In the genomic region with DNA sequence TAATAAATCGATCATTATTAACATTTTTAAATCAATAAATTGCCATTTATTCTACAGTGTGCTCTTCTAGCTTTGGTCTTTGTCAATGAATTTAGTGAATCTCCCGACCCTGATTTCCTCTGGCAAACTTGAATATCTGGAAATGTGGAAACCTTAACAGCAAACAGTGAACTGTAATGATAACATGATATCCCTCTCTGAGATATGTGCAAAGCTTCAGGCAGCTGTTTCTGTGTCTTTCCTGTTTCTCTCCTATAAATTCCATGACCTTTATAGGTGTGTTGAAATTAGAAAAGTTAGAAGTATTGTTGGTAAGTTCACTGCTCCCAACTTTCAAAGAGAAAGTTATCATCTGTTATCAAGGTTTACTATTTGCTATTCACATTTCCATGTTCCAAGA, we compare ENCODE assay signal across 20 cellular contexts.
DNase-seq lines count a peak whose midpoint lies in the region; ATAC-seq and TF ChIP-seq lines count a peak whose summit lies in the region.
"Had no signal": no experiment of that assay in that cellular context is flagged by ENCODE, and none has a peak within 500 bp of the region (broad histone marks: within the 10 kb centered on the region; RNA-seq: fewer than 3 reads in every experiment).

No MANE protein-coding gene starts in this region.

- no peak overlapping the region for H3K4me3 ChIP-seq in mammary epithelial cell (replicated peaks in 1 of 3; ENCODE audit: insufficient read depth in 1 of 3, low read depth in 2 of 3, low read length in 3 of 3)
- H3K4me3 ChIP-seq in breast epithelium: no peak overlapping the region
- H3K4me3 ChIP-seq in RWPE2 (ENCODE audit: severe bottlenecking): no peak overlapping the region
- H3K4me3 ChIP-seq in skeletal muscle satellite cell (ENCODE audit: low read length): no peak overlapping the region
- H3K4me3 ChIP-seq: A549; BLaER1 treated with 17β-estradiol and CSF1 and Interleukin-3, amounts not matched to agents 10 nM and 100 nM; GM23248 had no signal

- TF ChIP-seq CTCF in mammary epithelial cell (conservative IDR thresholded peaks at IDR 0.05 in 1 of 2, IDR thresholded peaks at IDR 0.05 in 1 of 2; ENCODE audit: extremely low read depth in 1 of 2, insufficient read depth in 1 of 2, low read depth in 1 of 2, low read length in 2 of 2) (no peak), breast epithelium (IDR thresholded peaks at IDR 0.05) (no peak), RWPE2 (IDR thresholded peaks at IDR 0.05; ENCODE audit: poor library complexity, severe bottlenecking) (no peak)

- peaks cover 19% of the 10 kb centered on the region for H3K4me1 ChIP-seq in mammary epithelial cell (ENCODE audit: insufficient read depth, low read length)
- H3K4me1 ChIP-seq in breast epithelium: no peaks in the 10 kb centered on the region
- peaks cover 43% of the 10 kb centered on the region for H3K4me1 ChIP-seq in RWPE2 (ENCODE audit: insufficient read depth, poor library complexity, severe bottlenecking)
- peaks cover 34% of the 10 kb centered on the region for H3K4me1 ChIP-seq in skeletal muscle satellite cell (ENCODE audit: control insufficient read depth, insufficient read depth, low read length)
- H3K4me1 ChIP-seq: A549, BE2C had no signal

- dilution Hi-C loops in mammary epithelial cell (cut with HindIII; ENCODE audit: low sequenced_read_pairs): no loop called here

- H3K36me3 ChIP-seq in mammary epithelial cell (ENCODE audit: insufficient read depth, low read length) (no peaks in the 10 kb centered on the region), breast epithelium (no peaks in the 10 kb centered on the region), RWPE2 (ENCODE audit: low read depth) (no peaks in the 10 kb centered on the region), skeletal muscle satellite cell (ENCODE audit: insufficient read depth, low read length) (no peaks in the 10 kb centered on the region)
- H3K36me3 ChIP-seq: BE2C; BLaER1 treated with 17β-estradiol and CSF1 and Interleukin-3, amounts not matched to agents 10 nM and 100 nM had no signal

- no peak for TF ChIP-seq POLR2A in breast epithelium (IDR thresholded peaks at IDR 0.05)
- TF ChIP-seq POLR2A in GM18505 (IDR thresholded peaks at IDR 0.05; ENCODE audit: borderline replicate concordance, extremely low read depth, insufficient read depth, insufficient read length): no peak

- H3K9me3 ChIP-seq in mammary epithelial cell (replicated peaks; ENCODE audit: insufficient read depth, low read length): no peaks in the 10 kb centered on the region
- no peaks in the 10 kb centered on the region for H3K9me3 ChIP-seq in breast epithelium
- no peaks in the 10 kb centered on the region for H3K9me3 ChIP-seq in RWPE2 (ENCODE audit: severe bottlenecking)
- no peaks in the 10 kb centered on the region for H3K9me3 ChIP-seq in skeletal muscle satellite cell (replicated peaks; ENCODE audit: low read length)
- H3K9me3 ChIP-seq: A549; BE2C; BLaER1 treated with 17β-estradiol and CSF1 and Interleukin-3, amounts not matched to agents 10 nM and 100 nM had no signal

- BruUV-seq in mammary epithelial cell (replicated peaks; lab: Mats Ljungman, UMichigan): no TSS peak

- CTCF ChIA-PET in mammary epithelial cell (lab: Charles Lee; ENCODE audit: low non-redundant PET): no interaction called here

- DNase-seq in mammary epithelial cell (no peak), breast epithelium (ENCODE audit: low spot score in 2 of 2) (no peak), RWPE2 (ENCODE audit: low spot score) (no peak), iris pigment epithelial cell (ENCODE audit: low read depth) (peak; percentile 7), NCI-H526 treated with DMSO at 0.1 percent for 48 hours (lab: John Stamatoyannopoulos, UW) (no peak)
- DNase-seq: 8988T; ACHN; AML-193; BE2C; CD4-positive, alpha-beta T cell; CD8-positive, alpha-beta memory T cell; DMS 273 treated with DMSO at 0.1 percent for 48 hours; DND-41; GM23248; H7 had no signal

- H4K20me1 ChIP-seq in mammary epithelial cell (ENCODE audit: insufficient read depth, low read length): no peaks in the 10 kb centered on the region
- H4K20me1 ChIP-seq: BLaER1 treated with 17β-estradiol and CSF1 and Interleukin-3, amounts not matched to agents 10 nM and 100 nM had no signal

- ATAC-seq in RWPE2 (ENCODE audit: low read depth) (peak; percentile 69), GM18505 (IDR thresholded peaks at IDR 0.05; ENCODE audit: unreplicated experiment) (no peak), HG03280 (IDR thresholded peaks at IDR 0.05; ENCODE audit: unreplicated experiment) (no peak)
- ATAC-seq: A549 had no signal

- H3K27ac ChIP-seq in mammary epithelial cell (ENCODE audit: insufficient read depth, low read depth, low read length) (no peak overlapping the region), breast epithelium (no peak overlapping the region), RWPE2 (ENCODE audit: poor library complexity, severe bottlenecking) (peak overlapping the region; percentile 84)
- H3K27ac ChIP-seq: A549; BLaER1 treated with 17β-estradiol and CSF1 and Interleukin-3, amounts not matched to agents 10 nM and 100 nM; GM23248 had no signal

- in situ Hi-C loops in mammary epithelial cell (cut with MboI; ENCODE audit: low sequenced_read_pairs in 2 of 2): no loop called here

- H3K4me2 ChIP-seq in mammary epithelial cell (ENCODE audit: insufficient read depth, low read depth, low read length) (peak overlapping the region; percentile 2), skeletal muscle satellite cell (ENCODE audit: low read length) (peak overlapping the region; percentile 29)
- H3K4me2 ChIP-seq: A549; BLaER1 treated with 17β-estradiol and CSF1 and Interleukin-3, amounts not matched to agents 10 nM and 100 nM had no signal

- H3K9ac ChIP-seq in mammary epithelial cell (ENCODE audit: insufficient read depth, low read length) (no peak overlapping the region), skeletal muscle satellite cell (ENCODE audit: low read depth, low read length) (no peak overlapping the region)
- H3K9ac ChIP-seq: BLaER1 treated with 17β-estradiol and CSF1 and Interleukin-3, amounts not matched to agents 10 nM and 100 nM; GM23248 had no signal

- no peak overlapping the region for H2AFZ ChIP-seq in mammary epithelial cell (ENCODE audit: low read depth, low read length)
- H2AFZ ChIP-seq: GM23248 had no signal

- peaks cover 27% of the 10 kb centered on the region for H3K27me3 ChIP-seq in mammary epithelial cell (ENCODE audit: insufficient read depth, low read length)
- no peaks in the 10 kb centered on the region for H3K27me3 ChIP-seq in breast epithelium
- H3K27me3 ChIP-seq in RWPE2 (ENCODE audit: insufficient read depth, poor library complexity, severe bottlenecking): no peaks in the 10 kb centered on the region
- no peaks in the 10 kb centered on the region for H3K27me3 ChIP-seq in skeletal muscle satellite cell (ENCODE audit: control insufficient read depth, insufficient read depth, low read length)
- H3K27me3 ChIP-seq: BE2C; BLaER1 treated with 17β-estradiol and CSF1 and Interleukin-3, amounts not matched to agents 10 nM and 100 nM had no signal

- no peaks in the 10 kb centered on the region for H3K79me2 ChIP-seq in mammary epithelial cell (ENCODE audit: insufficient read depth, low read length)

- WGBS in mammary epithelial cell (ENCODE audit: low coverage, missing lambda C conversion rate): 52% methylated on average over 2 of the region's 2 CpGs

- intact Hi-C loops in mammary epithelial cell (cut with micrococcal nuclease) (no loop called here), breast epithelium (cut with DNase I; ENCODE audit: low total_unique reads) (no loop called here)
